22 cellular contexts compared by ENCODE assay signal in the genomic region with DNA sequence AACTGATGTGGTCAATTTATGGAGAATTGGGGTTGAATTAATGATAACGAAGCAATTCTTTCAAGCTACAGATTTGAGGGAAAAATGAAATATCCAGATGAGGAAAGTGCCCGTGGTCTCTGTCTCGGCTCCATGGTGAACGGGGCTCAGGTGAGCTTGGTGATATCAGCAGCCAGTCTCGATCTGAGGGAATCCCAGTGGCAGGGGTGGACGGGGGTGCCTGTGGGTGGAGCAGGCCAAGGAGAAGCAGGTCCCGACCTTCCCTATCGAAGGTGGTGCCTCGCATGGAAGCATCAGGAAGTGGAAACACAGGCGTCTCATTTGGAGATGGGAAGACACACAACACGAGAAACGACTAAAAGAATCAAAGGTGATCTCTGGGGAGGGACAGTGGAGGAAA.
"Had no signal": no experiment of that assay in that cellular context is flagged by ENCODE, and none has a peak within 500 bp of the region (broad histone marks: within the 10 kb centered on the region; RNA-seq: fewer than 3 reads in every experiment).

No MANE protein-coding gene starts in this region.

- H3K27me3 ChIP-seq: right lobe of liver, thyroid gland had no signal

- H3K36me3 ChIP-seq: esophagus squamous epithelium, gastroesophageal sphincter, left ventricle myocardium inferior, prostate gland, right lobe of liver, suprapubic skin, thyroid gland had no signal

- H3K27ac ChIP-seq: esophagus squamous epithelium, gastroesophageal sphincter, left ventricle myocardium inferior, parathyroid adenoma, prostate gland, right lobe of liver, suprapubic skin, thyroid gland had no signal

- DNase-seq: effector memory CD8-positive, alpha-beta T cell; esophagus squamous epithelium; foreskin fibroblast; immature natural killer cell; kidney; left cardiac atrium; left ventricle myocardium inferior; mesenchymal stem cell; midbrain; naive B cell; right lobe of liver; stimulated activated CD4-positive, alpha-beta T cell treated with anti-CD3 and anti-CD28 coated beads, Interleukin-4, amount 100 ng/mL, for 1 hour; stimulated activated naive CD8-positive, alpha-beta T cell treated with anti-CD3 and anti-CD28 coated beads, Interleukin-15, Interleukin-2, amounts not matched to agents 100 U/mL and 50 U/mL, for 24 hours; thyroid gland had no signal

- H3K9me3 ChIP-seq: esophagus squamous epithelium, gastroesophageal sphincter, prostate gland, right lobe of liver, suprapubic skin, thyroid gland had no signal

- H3K4me3 ChIP-seq: esophagus squamous epithelium, gastroesophageal sphincter, left ventricle myocardium inferior, lung, prostate gland, right lobe of liver, suprapubic skin, thyroid gland had no signal

- H3K36me3 Mint-ChIP-seq: immature natural killer cell; naive B cell; stimulated activated effector memory CD8-positive, alpha-beta T cell treated with anti-CD3 and anti-CD28 coated beads, Interleukin-12 subunit alpha, Interleukin-12 subunit beta, amount 100 ng/mL, for 72 hours; type B pancreatic cell had no signal

- ATAC-seq: effector memory CD8-positive, alpha-beta T cell; gastroesophageal sphincter; left cardiac atrium; right lobe of liver; stimulated activated naive CD8-positive, alpha-beta T cell treated with anti-CD3 and anti-CD28 coated beads, Interleukin-15, Interleukin-2, amounts not matched to agents 100 U/mL and 50 U/mL, for 24 hours had no signal

- H3K27ac Mint-ChIP-seq: dendritic cell treated with granulocyte-macrophage colony-stimulating factor and Interleukin-4, amounts not matched to agents 40 ng/mL and 50 ng/mL, for 4 days; effector memory CD8-positive, alpha-beta T cell; immature natural killer cell; stimulated activated effector memory CD8-positive, alpha-beta T cell treated with anti-CD3 and anti-CD28 coated beads, Interleukin-12 subunit alpha, Interleukin-12 subunit beta, amount 100 ng/mL, for 72 hours; type B pancreatic cell had no signal

- H3K9me3 Mint-ChIP-seq: stimulated activated effector memory CD8-positive, alpha-beta T cell treated with anti-CD3 and anti-CD28 coated beads, Interleukin-12 subunit alpha, Interleukin-12 subunit beta, amount 100 ng/mL, for 72 hours; type B pancreatic cell had no signal

- H3K4me1 ChIP-seq: esophagus squamous epithelium, gastroesophageal sphincter, left ventricle myocardium inferior, parathyroid adenoma, prostate gland, right lobe of liver, suprapubic skin, thyroid gland had no signal

- H3K4me1 Mint-ChIP-seq: immature natural killer cell; stimulated activated effector memory CD8-positive, alpha-beta T cell treated with anti-CD3 and anti-CD28 coated beads, Interleukin-12 subunit alpha, Interleukin-12 subunit beta, amount 100 ng/mL, for 72 hours had no signal

- H3K4me3 Mint-ChIP-seq: dendritic cell treated with granulocyte-macrophage colony-stimulating factor and Interleukin-4, amounts not matched to agents 40 ng/mL and 50 ng/mL, for 4 days; effector memory CD8-positive, alpha-beta T cell; immature natural killer cell; stimulated activated effector memory CD8-positive, alpha-beta T cell treated with anti-CD3 and anti-CD28 coated beads, Interleukin-12 subunit alpha, Interleukin-12 subunit beta, amount 100 ng/mL, for 72 hours; type B pancreatic cell had no signal
